ENCODE assay signal across 8 cellular contexts in the genomic region with DNA sequence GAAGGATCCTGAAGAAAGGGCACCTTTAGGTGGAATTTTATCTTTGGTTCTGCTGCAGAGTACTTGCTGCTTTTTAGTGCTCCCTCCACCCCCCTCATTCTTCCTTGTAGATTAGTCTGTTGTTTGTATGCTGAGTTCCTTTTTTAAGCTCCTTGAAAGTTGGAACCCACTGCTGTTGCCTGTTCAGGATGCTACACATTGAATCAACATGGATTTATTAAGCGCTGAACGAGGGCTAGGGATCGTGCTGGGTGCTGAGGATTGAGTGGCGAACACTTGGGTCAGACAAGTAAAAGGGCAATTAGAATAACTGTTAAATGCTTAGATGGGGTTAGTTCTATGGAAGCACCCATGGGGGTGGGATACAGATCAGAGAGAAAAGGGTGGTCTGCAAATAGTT. TPM values are rescaled to one million over a fixed set of nuclear protein-coding genes. Genes with fewer than 3 reads are reported as not detected.
DNase-seq lines count a peak whose midpoint lies in the region; ATAC-seq, FAIRE-seq and TF ChIP-seq lines count a peak whose summit lies in the region.

No MANE protein-coding gene starts in this region.

- H3K4me1 ChIP-seq in astrocyte (ENCODE audit: insufficient read depth, low read length) (peaks cover 30% of the 10 kb centered on the region), upper lobe of right lung (peaks cover 44% of the 10 kb centered on the region)

- H3K27me3 Mint-ChIP-seq in activated naive CD4-positive, alpha-beta T cell treated with anti-CD3 and anti-CD28 coated beads, Interleukin-2, amount 10 ng/mL, durations not matched to agents 7 days and 5 days, result peaks cover 4% of the 10 kb centered on the region
- no peaks in the 10 kb centered on the region for H3K27me3 Mint-ChIP-seq in astrocyte (ENCODE audit: low read depth, unreplicated experiment)

- H3K79me2 ChIP-seq in astrocyte (ENCODE audit: insufficient read depth, low read length), result peaks cover 7% of the 10 kb centered on the region

- CTCF ChIA-PET in activated naive CD4-positive, alpha-beta T cell treated with anti-CD3 and anti-CD28 coated beads, Interleukin-2, amount 10 ng/mL, durations not matched to agents 7 days and 5 days (lab: Charles Lee), result interaction anchor here (1.0 kb wide), 1 partner anchor 232 kb away, joined by 3 read pairs; no protein-coding TSS in a partner anchor

- H3K36me3 ChIP-seq in astrocyte (ENCODE audit: insufficient read depth, low read length) (no peaks in the 10 kb centered on the region), upper lobe of right lung (no peaks in the 10 kb centered on the region)

- peak overlapping the region; percentile 100 for H3K27ac Mint-ChIP-seq in activated naive CD4-positive, alpha-beta T cell treated with anti-CD3 and anti-CD28 coated beads, Interleukin-2, amount 10 ng/mL, durations not matched to agents 7 days and 5 days
- H3K27ac Mint-ChIP-seq in astrocyte (ENCODE audit: unreplicated experiment), result peak overlapping the region; percentile 8

- TF ChIP-seq CTCF in astrocyte (IDR thresholded peaks at IDR 0.05; ENCODE audit: insufficient read depth, low read depth, low read length), result no peak
- no peak for TF ChIP-seq CTCF in lower leg skin (IDR thresholded peaks at IDR 0.05)
- no peak for TF ChIP-seq CTCF in upper lobe of right lung (IDR thresholded peaks at IDR 0.05)

- no peaks in the 10 kb centered on the region for H3K27me3 ChIP-seq in astrocyte (ENCODE audit: insufficient read depth, low read length)
- no peaks in the 10 kb centered on the region for H3K27me3 ChIP-seq in upper lobe of right lung

- WGBS in lower leg skin, 2 donors, result 88 to 94% methylated on average over 4 of the region's 4 CpGs

- no peak for TF ChIP-seq POLR2A in lower leg skin (IDR thresholded peaks at IDR 0.05)

- peak overlapping the region; percentile 90 for H3K27ac ChIP-seq in astrocyte (ENCODE audit: low read depth, low read length)
- H3K27ac ChIP-seq in upper lobe of right lung, result peak overlapping the region; percentile 98

- DNase-seq in activated naive CD4-positive, alpha-beta T cell treated with anti-CD3 and anti-CD28 coated beads, Interleukin-2, amount 10 ng/mL, durations not matched to agents 7 days and 5 days, result no peak
- DNase-seq in activated naive CD4-positive, alpha-beta T cell treated with anti-CD3 and anti-CD28 coated beads, Interleukin-2, amount 50 U/mL, for 16 hours, result no peak
- no peak for DNase-seq in astrocyte (ENCODE audit: low read depth)
- DNase-seq in lower leg skin (ENCODE audit: low spot score in 2 of 2), result no peak
- DNase-seq in upper lobe of right lung, result no peak
- no peak for DNase-seq in NCI-H510A treated with DMSO at 0.1 percent for 48 hours (lab: John Stamatoyannopoulos, UW)

- H3K4me2 ChIP-seq in astrocyte (ENCODE audit: low read length), result peak overlapping the region; percentile 89

- peak overlapping the region; percentile 80 for H3K4me3 ChIP-seq in astrocyte (ENCODE audit: insufficient read depth, low read depth, low read length)
- H3K4me3 ChIP-seq in lower leg skin (ENCODE audit: low read depth, poor library complexity, severe bottlenecking), result peak overlapping the region; percentile 45
- H3K4me3 ChIP-seq in upper lobe of right lung, result peak overlapping the region; percentile 87

- peaks cover 42% of the 10 kb centered on the region for H3K36me3 Mint-ChIP-seq in activated naive CD4-positive, alpha-beta T cell treated with anti-CD3 and anti-CD28 coated beads, Interleukin-2, amount 10 ng/mL, durations not matched to agents 7 days and 5 days
- H3K36me3 Mint-ChIP-seq in astrocyte (ENCODE audit: low read depth, unreplicated experiment), result peaks cover 2% of the 10 kb centered on the region

- ATAC-seq in upper lobe of right lung, result no peak
- ATAC-seq in GM18519 (IDR thresholded peaks at IDR 0.05; ENCODE audit: low FRiP score, unreplicated experiment), result no peak
- ATAC-seq in HG03280 (IDR thresholded peaks at IDR 0.05; ENCODE audit: unreplicated experiment), result no peak

- H3K9me3 ChIP-seq in astrocyte (ENCODE audit: insufficient read depth, low read depth, low read length), result no peaks in the 10 kb centered on the region
- no peaks in the 10 kb centered on the region for H3K9me3 ChIP-seq in upper lobe of right lung

- no peak for FAIRE-seq in astrocyte (lab: Jason Lieb, UNC)

- intact Hi-C loops in lower leg skin (cut with DNase I; ENCODE audit: low total_unique reads), result loop anchor here (10.0 kb wide), 1 partner anchor 65 kb away; no protein-coding TSS in a partner anchor
- intact Hi-C loops in upper lobe of right lung (cut with DNase I), result no loop called here

- peak overlapping the region; percentile 88 for H3K9ac ChIP-seq in astrocyte (ENCODE audit: low read length)

- no peaks in the 10 kb centered on the region for H4K20me1 ChIP-seq in astrocyte (ENCODE audit: insufficient read depth, low read length)

- H3K4me1 Mint-ChIP-seq in activated naive CD4-positive, alpha-beta T cell treated with anti-CD3 and anti-CD28 coated beads, Interleukin-2, amount 10 ng/mL, durations not matched to agents 7 days and 5 days, result peaks cover 48% of the 10 kb centered on the region
- H3K4me1 Mint-ChIP-seq in astrocyte (ENCODE audit: low read depth, unreplicated experiment), result peaks cover 11% of the 10 kb centered on the region

- peaks cover 40% of the 10 kb centered on the region for H3K9me3 Mint-ChIP-seq in activated naive CD4-positive, alpha-beta T cell treated with anti-CD3 and anti-CD28 coated beads, Interleukin-2, amount 10 ng/mL, durations not matched to agents 7 days and 5 days
- H3K9me3 Mint-ChIP-seq in astrocyte (ENCODE audit: unreplicated experiment), result peaks cover 4% of the 10 kb centered on the region

- H2AFZ ChIP-seq in astrocyte (ENCODE audit: low read depth, low read length), result peak overlapping the region; percentile 91

- peak overlapping the region; percentile 95 for H3K4me3 Mint-ChIP-seq in activated naive CD4-positive, alpha-beta T cell treated with anti-CD3 and anti-CD28 coated beads, Interleukin-2, amount 10 ng/mL, durations not matched to agents 7 days and 5 days
- H3K4me3 Mint-ChIP-seq in astrocyte (ENCODE audit: unreplicated experiment), result peak overlapping the region; percentile 98

RNA-seq across cellular contexts. Expression of gene AMN1, which starts 0.9 kb away (rescaled TPM):
- total RNA-seq in astrocyte (3.6 and 3.9 TPM in 2 replicates), lower leg skin (10 to 100 TPM in 3 of 4 donors, 1 to 10 TPM in 1; 9.5 to 20.5 (median 10.8) TPM), upper lobe of right lung (9.9 TPM)
